8 cellular contexts compared by ENCODE assay signal in the genomic region with DNA sequence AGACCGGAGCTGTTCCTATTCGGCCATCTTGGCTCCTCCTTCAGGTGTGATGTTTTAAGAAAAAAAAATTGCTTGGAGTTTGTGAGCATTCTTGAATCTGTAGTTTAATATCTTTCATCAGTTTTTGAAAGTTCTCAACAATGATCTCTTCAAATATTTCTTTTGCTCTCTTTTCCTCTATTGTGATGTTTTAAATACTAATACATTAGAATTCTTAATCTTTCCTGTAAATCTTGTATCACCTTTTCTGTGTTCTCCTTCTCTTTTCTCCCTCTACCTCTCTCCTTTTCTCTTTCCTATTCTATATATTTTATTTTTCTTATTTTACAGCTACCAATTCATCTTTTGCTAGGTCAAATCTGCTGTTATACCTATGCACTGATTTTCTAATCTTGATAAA.
"Had no signal": no experiment of that assay in that cellular context is flagged by ENCODE, and none has a peak within 500 bp of the region (broad histone marks: within the 10 kb centered on the region; RNA-seq: fewer than 3 reads in every experiment).

No MANE protein-coding gene starts in this region.

- H3K36me3 ChIP-seq: HAP-1 had no signal

- H3K4me1 ChIP-seq: HAP-1 had no signal

- DNase-seq: GM23248, GOT3, H7, H9, HCEC 1CT, HFFc6 had no signal

- H3K4me3 ChIP-seq: GM23248, GM23338, HAP-1 had no signal

- H3K27ac ChIP-seq: GM23248 had no signal
